Comparison of ENCODE assay signal across 7 cellular contexts in the genomic region with DNA sequence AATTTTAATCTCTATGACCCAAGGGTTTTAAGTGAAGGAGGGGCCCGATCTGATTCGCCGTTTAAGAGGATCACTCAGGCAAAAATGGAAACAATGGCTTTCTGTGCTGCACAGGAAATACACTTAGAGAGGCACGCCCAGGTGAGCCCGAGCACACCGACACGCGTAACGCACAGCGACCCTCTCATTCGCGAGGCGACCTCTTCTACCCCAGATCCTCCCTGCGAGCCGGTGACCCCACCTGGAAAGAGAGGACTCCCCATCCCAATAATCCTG. TPM values are rescaled to one million over a fixed set of nuclear protein-coding genes. Genes with fewer than 3 reads are reported as not detected.
DNase-seq lines count a peak whose midpoint lies in the region; ATAC-seq and TF ChIP-seq lines count a peak whose summit lies in the region.

No MANE protein-coding gene starts in this region.

- 0 out of 2 replicates have a peak overlapping the region, but pooled peaks have one; percentile 65 for H2AFZ ChIP-seq in PC-9

- H3K9me2 ChIP-seq in PC-9 (ENCODE audit: insufficient read depth), result no peaks in the 10 kb centered on the region

- intact Hi-C loops in PC-9 (cut with micrococcal nuclease; ENCODE audit: unreplicated experiment), result loop anchor here (1.0 kb wide), 4 partner anchors 29 to 95 kb away; no protein-coding TSS in a partner anchor

- peak overlapping the region; percentile 77 for H3K4me3 Mint-ChIP-seq in glutamatergic neuron (ENCODE audit: unreplicated experiment)
- peak overlapping the region; percentile 80 for H3K4me3 Mint-ChIP-seq in stimulated activated effector memory CD8-positive, alpha-beta T cell treated with anti-CD3 and anti-CD28 coated beads, Interleukin-12 subunit alpha, Interleukin-12 subunit beta, amount 100 ng/mL, for 72 hours

- peak overlapping the region; percentile 98 for H3K27ac ChIP-seq in PC-9

- H3F3A ChIP-seq in PC-9 (ENCODE audit: insufficient read depth, low read depth), result peaks cover 43% of the 10 kb centered on the region

- peaks cover 29% of the 10 kb centered on the region for H3K4me1 ChIP-seq in PC-9 (replicated peaks; ENCODE audit: insufficient read depth)

- peaks cover 13% of the 10 kb centered on the region for H3K27me3 Mint-ChIP-seq in glutamatergic neuron (ENCODE audit: unreplicated experiment)

- peak overlapping the region; percentile 74 for H3K4me3 ChIP-seq in PC-9

- ATAC-seq in GM18520 (IDR thresholded peaks at IDR 0.05; ENCODE audit: unreplicated experiment) (peak; percentile 6), HG02678 (IDR thresholded peaks at IDR 0.05; ENCODE audit: unreplicated experiment) (peak; percentile 7)
- ATAC-seq in stimulated activated effector memory CD8-positive, alpha-beta T cell treated with anti-CD3 and anti-CD28 coated beads, Interleukin-12 subunit alpha, Interleukin-12 subunit beta, amount 100 ng/mL, for 72 hours, result peak; percentile 50

- no TSS peak for BruUV-seq in PC-9 (replicated peaks; lab: Mats Ljungman, UMichigan)

- no peaks in the 10 kb centered on the region for H3K4me1 Mint-ChIP-seq in glutamatergic neuron (ENCODE audit: low read depth, unreplicated experiment)
- peaks cover 34% of the 10 kb centered on the region for H3K4me1 Mint-ChIP-seq in stimulated activated effector memory CD8-positive, alpha-beta T cell treated with anti-CD3 and anti-CD28 coated beads, Interleukin-12 subunit alpha, Interleukin-12 subunit beta, amount 100 ng/mL, for 72 hours

- TF ChIP-seq CTCF in PC-9 (conservative IDR thresholded peaks at IDR 0.05), result no peak
- no peak for TF ChIP-seq CTCF in glutamatergic neuron (IDR thresholded peaks at IDR 0.05; ENCODE audit: partially characterized antibody, unreplicated experiment)

- peak overlapping the region; percentile 93 for H3K4me2 ChIP-seq in PC-9

- H3K36me3 ChIP-seq in PC-9 (ENCODE audit: low read depth), result peaks cover 14% of the 10 kb centered on the region

- CTCF ChIA-PET in PC-9 (lab: Charles Lee), result no interaction called here

- H3K27me3 ChIP-seq in PC-9 (ENCODE audit: insufficient read depth, low read depth), result no peaks in the 10 kb centered on the region

- no peaks in the 10 kb centered on the region for H3K9me3 ChIP-seq in PC-9 (ENCODE audit: insufficient read depth, low read depth)

- POLR2A ChIA-PET in PC-9 (lab: Charles Lee; ENCODE audit: unreplicated experiment), result interaction anchor here (1.2 kb wide), 1 partner anchor 33 kb away, joined by 15 read pairs; no protein-coding TSS in a partner anchor

- peak in 1 of 2 experiments; percentile 62 for DNase-seq in PC-9
- no peak for DNase-seq in glutamatergic neuron
- DNase-seq in stimulated activated effector memory CD8-positive, alpha-beta T cell treated with anti-CD3 and anti-CD28 coated beads, Interleukin-12 subunit alpha, Interleukin-12 subunit beta, amount 100 ng/mL, for 72 hours (ENCODE audit: low spot score in 2 of 2), result no peak
- no peak for DNase-seq in NCI-H2107 treated with DMSO at 0.1 percent for 48 hours (lab: John Stamatoyannopoulos, UW; ENCODE audit: unreplicated experiment)
- no peak for DNase-seq in SHP77 treated with DMSO at 0.1 percent for 48 hours (lab: John Stamatoyannopoulos, UW)

- no peak overlapping the region for H3K27ac Mint-ChIP-seq in glutamatergic neuron (ENCODE audit: unreplicated experiment)
- peak overlapping the region; percentile 72 for H3K27ac Mint-ChIP-seq in stimulated activated effector memory CD8-positive, alpha-beta T cell treated with anti-CD3 and anti-CD28 coated beads, Interleukin-12 subunit alpha, Interleukin-12 subunit beta, amount 100 ng/mL, for 72 hours

- peaks cover 3% of the 10 kb centered on the region for H3K9me3 Mint-ChIP-seq in glutamatergic neuron (ENCODE audit: unreplicated experiment)
- H3K9me3 Mint-ChIP-seq in stimulated activated effector memory CD8-positive, alpha-beta T cell treated with anti-CD3 and anti-CD28 coated beads, Interleukin-12 subunit alpha, Interleukin-12 subunit beta, amount 100 ng/mL, for 72 hours, result no peaks in the 10 kb centered on the region

- H3K79me2 ChIP-seq in PC-9 (ENCODE audit: low read depth), result peaks cover 43% of the 10 kb centered on the region

- H4K20me1 ChIP-seq in PC-9 (ENCODE audit: insufficient read depth), result no peaks in the 10 kb centered on the region

- H3K36me3 Mint-ChIP-seq in glutamatergic neuron (ENCODE audit: unreplicated experiment), result peaks cover 4% of the 10 kb centered on the region
- H3K36me3 Mint-ChIP-seq in stimulated activated effector memory CD8-positive, alpha-beta T cell treated with anti-CD3 and anti-CD28 coated beads, Interleukin-12 subunit alpha, Interleukin-12 subunit beta, amount 100 ng/mL, for 72 hours, result peaks cover 9% of the 10 kb centered on the region

RNA-seq across cellular contexts. Expression of gene SH2D3A, which starts 0.2 kb away (rescaled TPM):
- total RNA-seq in PC-9 (2021) (43.3 and 43.4 TPM in 2 replicates), glutamatergic neuron (ENCODE audit: unreplicated experiment) (0.32 TPM)

RNA-seq across cellular contexts. Expression of gene VAV1, which starts 5.5 kb away (rescaled TPM):
- total RNA-seq in PC-9 (2021), result 7.5 and 8.2 TPM in 2 replicates
- not detected for total RNA-seq in glutamatergic neuron (ENCODE audit: unreplicated experiment)

RNA-seq across cellular contexts. Expression of gene TRIP10, which starts 27.5 kb away (rescaled TPM):
- total RNA-seq in PC-9 (2021) (84.3 and 104 TPM in 2 replicates), glutamatergic neuron (ENCODE audit: unreplicated experiment) (16.7 TPM)

RNA-seq across cellular contexts. Expression of gene GPR108, which starts 29.6 kb away (rescaled TPM):
- total RNA-seq in PC-9 (2021) (58.3 and 66.8 TPM in 2 replicates), glutamatergic neuron (ENCODE audit: unreplicated experiment) (44.2 TPM)

RNA-seq across cellular contexts. Expression of gene C3, which starts 46.6 kb away (rescaled TPM):
- 130 and 132 TPM in 2 replicates for total RNA-seq in PC-9 (2021)
- 0.69 TPM for total RNA-seq in glutamatergic neuron (ENCODE audit: unreplicated experiment)

Comparison
In these comparisons a context has a peak if more than half of its experiments do, and no peak if none do; other contexts are left out.
1. RNA of gene SH2D3A, which starts 0.2 kb away (total RNA-seq): 43.3 to 43.4 TPM in PC-9; 0.32 TPM in glutamatergic neuron (single experiment); every median in the first group is over 10 times any median in the second.
2. Peak in every context shown above with its lines, with median percentiles within 50 percentile points of each other: ATAC-seq.